In genomic region chr13:46761866-46762265, GRCh38 we compare ENCODE assay signal across 17 cellular contexts. TPM values are rescaled to one million over a fixed set of nuclear protein-coding genes. Genes with fewer than 3 reads are reported as not detected.
DNase-seq lines count a peak whose midpoint lies in the region; ATAC-seq and TF ChIP-seq lines count a peak whose summit lies in the region.
"Had no signal": no experiment of that assay in that cellular context is flagged by ENCODE, and none has a peak within 500 bp of the region (broad histone marks: within the 10 kb centered on the region; RNA-seq: fewer than 3 reads in every experiment).

No MANE protein-coding gene starts in this region.

- peaks cover 0 to 34% (median 6%) of the 10 kb centered on the region in 4 donors for H3K4me1 ChIP-seq in right lobe of liver
- peaks cover 5 to 51% (median 30%) of the 10 kb centered on the region in 4 donors for H3K4me1 ChIP-seq in transverse colon
- H3K4me1 ChIP-seq in SK-N-SH (ENCODE audit: control insufficient read depth in 1 of 2, insufficient read depth in 2 of 2, low read depth in 1 of 2, low read length in 1 of 2): peaks cover 0 to 5% of the 10 kb centered on the region in 2 experiments; a peak in 1 of 4 replicates

- H3K27ac ChIP-seq in VCaP (peak overlapping the region; percentile 90), right lobe of liver (no peak overlapping the region), transverse colon (peak overlapping the region in 1 of 4 donors; percentile 71), SK-N-SH (ENCODE audit: low read depth in 2 of 2, low read length in 1 of 2) (no peak overlapping the region)

- peak; percentile 11 for DNase-seq in LoVo (ENCODE audit: low spot score)
- peak; percentile 43 to 62 (median 61) for DNase-seq in right lobe of liver
- peak; percentile 43 for DNase-seq in transverse colon
- no peak for DNase-seq in SK-N-SH
- DNase-seq in chondrocyte (ENCODE audit: low spot score): no peak
- DNase-seq: ACHN; CD4-positive, alpha-beta memory T cell; DMS153; DMS79; GDM1; GOT3; H7; HFFc6 had no signal

- H4K20me1 ChIP-seq in SK-N-SH (ENCODE audit: insufficient read depth): no peaks in the 10 kb centered on the region

- CTCF ChIA-PET in SK-N-SH (lab: Yijun Ruan, JAX): no interaction called here

- in situ Hi-C loops in transverse colon (cut with MboI; ENCODE audit: low pct_ligation_motif_present in 1 of 4, low pct_unique_long_range_greater_than_20kb in 1 of 4, low sequenced_read_pairs in 3 of 4): no loop called here

- TF ChIP-seq CTCF in VCaP (conservative IDR thresholded peaks at IDR 0.05) (no peak), right lobe of liver (IDR thresholded peaks at IDR 0.05) (no peak), transverse colon (IDR thresholded peaks at IDR 0.05) (no peak), SK-N-SH (IDR thresholded peaks at IDR 0.05) (no peak), chondrocyte (IDR thresholded peaks at IDR 0.05) (no peak)

- no peak overlapping the region for H3K4me3 Mint-ChIP-seq in chondrocyte (ENCODE audit: unreplicated experiment)
- H3K4me3 Mint-ChIP-seq: CD14-positive monocyte; CD4-positive, alpha-beta memory T cell; HFFc6 had no signal

- no peak overlapping the region for H3K4me3 ChIP-seq in right lobe of liver
- H3K4me3 ChIP-seq in transverse colon: no peak overlapping the region
- no peak overlapping the region for H3K4me3 ChIP-seq in SK-N-SH (ENCODE audit: low read depth in 2 of 2, low read length in 1 of 2)

- 41% methylated on average over 4 of the region's 5 CpGs for WGBS in right lobe of liver (ENCODE audit: insufficient coverage, low coverage, low lambda C conversion rate, missing lambda C conversion rate)
- 45 to 60% methylated on average over 4 to 5 of the region's 5 CpGs for WGBS in transverse colon (ENCODE audit: low coverage in 1 of 2), 2 donors
- 66% methylated on average over 5 of the region's 5 CpGs for WGBS in SK-N-SH (ENCODE audit: low lambda C conversion rate)

- H3K9ac ChIP-seq in SK-N-SH: no peak overlapping the region

- peaks cover 17% of the 10 kb centered on the region for H3K4me1 Mint-ChIP-seq in chondrocyte (ENCODE audit: low read depth)
- H3K4me1 Mint-ChIP-seq: CD4-positive, alpha-beta memory T cell had no signal

- no peak overlapping the region for H2AFZ ChIP-seq in SK-N-SH (ENCODE audit: low read depth)

- intact Hi-C loops in right lobe of liver (cut with DNase I) (no loop called here), transverse colon (cut with DNase I; ENCODE audit: low total_unique reads) (no loop called here)

- no peak for TF ChIP-seq POLR2A in right lobe of liver (IDR thresholded peaks at IDR 0.05)
- TF ChIP-seq POLR2A in transverse colon (IDR thresholded peaks at IDR 0.05): no peak

- no peaks in the 10 kb centered on the region for H3K27me3 Mint-ChIP-seq in chondrocyte (ENCODE audit: low read depth)

- H3K36me3 Mint-ChIP-seq in chondrocyte (ENCODE audit: low read depth): no peaks in the 10 kb centered on the region
- H3K36me3 Mint-ChIP-seq: CD4-positive, alpha-beta memory T cell had no signal

- ATAC-seq in right lobe of liver (peak; percentile 75 to 82 (median 78)), HG02588 (IDR thresholded peaks at IDR 0.05; ENCODE audit: unreplicated experiment) (no peak)
- ATAC-seq: HCT116 had no signal

- H3K9me2 ChIP-seq in SK-N-SH: no peaks in the 10 kb centered on the region

- no peaks in the 10 kb centered on the region for H3K36me3 ChIP-seq in right lobe of liver
- H3K36me3 ChIP-seq in transverse colon: no peaks in the 10 kb centered on the region
- no peaks in the 10 kb centered on the region for H3K36me3 ChIP-seq in SK-N-SH (replicated peaks in 1 of 2; ENCODE audit: control insufficient read depth in 1 of 2, insufficient read depth in 2 of 2, low read length in 1 of 2)

- no peaks in the 10 kb centered on the region for H3K27me3 ChIP-seq in right lobe of liver
- no peaks in the 10 kb centered on the region for H3K27me3 ChIP-seq in transverse colon
- H3K27me3 ChIP-seq in SK-N-SH (ENCODE audit: insufficient read depth): no peaks in the 10 kb centered on the region

- no peak overlapping the region for H3K27ac Mint-ChIP-seq in chondrocyte (ENCODE audit: unreplicated experiment)
- H3K27ac Mint-ChIP-seq: CD4-positive, alpha-beta memory T cell; HFFc6 had no signal

- H3K4me2 ChIP-seq in SK-N-SH: no peak overlapping the region

- POLR2A ChIA-PET in SK-N-SH (lab: Yijun Ruan, JAX): no interaction called here

- H3K79me2 ChIP-seq in SK-N-SH (ENCODE audit: insufficient read depth): no peaks in the 10 kb centered on the region

- no peak for TF ChIP-seq EP300 in transverse colon (IDR thresholded peaks at IDR 0.05; ENCODE audit: low read depth)
- no peak for TF ChIP-seq EP300 in SK-N-SH (IDR thresholded peaks at IDR 0.05; ENCODE audit: borderline replicate concordance in 1 of 2, low read depth in 1 of 2, low read length in 1 of 2)

- H3F3A ChIP-seq in SK-N-SH (replicated peaks; ENCODE audit: insufficient read depth): no peaks in the 10 kb centered on the region

- TF ChIP-seq RAD21 in SK-N-SH (IDR thresholded peaks at IDR 0.05; ENCODE audit: low read length): no peak

- no peaks in the 10 kb centered on the region for H3K9me3 ChIP-seq in right lobe of liver
- no peaks in the 10 kb centered on the region for H3K9me3 ChIP-seq in transverse colon
- no peaks in the 10 kb centered on the region for H3K9me3 ChIP-seq in SK-N-SH

- no peaks in the 10 kb centered on the region for H3K9me3 Mint-ChIP-seq in chondrocyte (ENCODE audit: low read depth)
- H3K9me3 Mint-ChIP-seq: HFFc6 had no signal

TF ChIP-seq in SK-N-SH, 30 proteins besides CTCF, POLR2A, EP300 and RAD21:
- TF ChIP-seq SMC3 (IDR thresholded peaks at IDR 0.05; ENCODE audit: low read depth, low read length) (no peak), GATA2 (CRISPR knock-in tag; IDR thresholded peaks at IDR 0.05) (no peak), EZH2phosphoT487 (IDR thresholded peaks at IDR 0.05; ENCODE audit: borderline replicate concordance, low read depth) (no peak), SIN3A (IDR thresholded peaks at IDR 0.05; ENCODE audit: borderline replicate concordance, low read depth, low read length) (no peak), GABPA (IDR thresholded peaks at IDR 0.05; ENCODE audit: low read depth) (no peak), RFX5 (IDR thresholded peaks at IDR 0.05; ENCODE audit: low read length) (no peak), TAF1 (IDR thresholded peaks at IDR 0.05; ENCODE audit: borderline replicate concordance, low read depth, low read length) (no peak), NRF1 (IDR thresholded peaks at IDR 0.05; ENCODE audit: low read depth, low read length) (no peak), ZBTB33 (IDR thresholded peaks at IDR 0.05; ENCODE audit: borderline replicate concordance, low read depth) (no peak), PBX3 (IDR thresholded peaks at IDR 0.05) (no peak)

RNA-seq across cellular contexts. Expression of gene ESD, which starts 35.1 kb away (rescaled TPM):
- total RNA-seq in right lobe of liver (10 to 100 TPM; 69.8 to 90.6 (median 85.4) TPM), transverse colon (100 to 1,000 TPM in 1 of 4 donors, 10 to 100 TPM in 3; 15.7 to 102 (median 60.6) TPM), chondrocyte (94.7 to 102 TPM (median 97.9 TPM) in 3 replicates)
- 80.9 and 94.3 TPM in 2 replicates for polyA plus RNA-seq in SK-N-SH (2012; rRNA removed)
- 117 and 131 TPM in 2 replicates for polyA plus RNA-seq in SK-N-SH (2012; cell fraction: cytosol; rRNA removed)
- polyA plus RNA-seq in SK-N-SH (2012; cell fraction: nucleus; rRNA removed): 35.6 and 65.1 TPM in 2 replicates

Comparison
In these comparisons a context has a peak if more than half of its experiments do, and no peak if none do; other contexts are left out.
1. DNase-seq: peak in LoVo (single experiment), right lobe of liver (3 of 3) and transverse colon (single experiment); none in SK-N-SH (single experiment) and chondrocyte (single experiment).